1 cellular context compared by ENCODE assay signal in the genomic region with DNA sequence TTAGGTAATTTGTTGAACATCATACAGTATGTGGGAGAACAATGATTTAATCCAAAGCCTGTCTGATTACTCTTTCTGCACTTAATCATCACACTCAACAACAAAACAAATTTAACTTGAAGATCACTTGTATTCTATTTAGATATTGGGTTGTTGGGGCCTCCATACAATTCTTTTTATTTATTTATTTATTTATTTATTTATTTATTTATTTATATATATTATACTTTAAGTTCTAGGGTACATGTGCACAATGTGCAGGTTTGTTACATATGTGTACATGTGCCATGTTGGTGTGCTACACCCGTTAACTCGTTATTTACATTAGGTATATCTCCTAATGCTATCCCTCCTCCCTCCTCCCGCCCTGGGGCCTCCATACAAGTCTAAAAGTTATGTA.
TF ChIP-seq lines count a peak whose summit lies in the region.

No MANE protein-coding gene starts in this region.

TF ChIP-seq in HEK293, 187 proteins besides CTCF, POLR2A, EP300 and RAD21 (continued from another document):
- TF ChIP-seq ZNF394 (tag by site-specific recombination; IDR thresholded peaks at IDR 0.05; ENCODE audit: borderline replicate concordance), result peak; percentile 85; the same call in 1 of the 2 replicates
- peak; percentile 61; the same call in 1 of the 2 replicates for TF ChIP-seq ZXDB (tag by site-specific recombination; IDR thresholded peaks at IDR 0.05)
- peak; percentile 85 for TF ChIP-seq ZNF518A (tag by site-specific recombination; conservative IDR thresholded peaks at IDR 0.05; ENCODE audit: low read depth)
